ENCODE assay signal across 10 cellular contexts in the genomic region with DNA sequence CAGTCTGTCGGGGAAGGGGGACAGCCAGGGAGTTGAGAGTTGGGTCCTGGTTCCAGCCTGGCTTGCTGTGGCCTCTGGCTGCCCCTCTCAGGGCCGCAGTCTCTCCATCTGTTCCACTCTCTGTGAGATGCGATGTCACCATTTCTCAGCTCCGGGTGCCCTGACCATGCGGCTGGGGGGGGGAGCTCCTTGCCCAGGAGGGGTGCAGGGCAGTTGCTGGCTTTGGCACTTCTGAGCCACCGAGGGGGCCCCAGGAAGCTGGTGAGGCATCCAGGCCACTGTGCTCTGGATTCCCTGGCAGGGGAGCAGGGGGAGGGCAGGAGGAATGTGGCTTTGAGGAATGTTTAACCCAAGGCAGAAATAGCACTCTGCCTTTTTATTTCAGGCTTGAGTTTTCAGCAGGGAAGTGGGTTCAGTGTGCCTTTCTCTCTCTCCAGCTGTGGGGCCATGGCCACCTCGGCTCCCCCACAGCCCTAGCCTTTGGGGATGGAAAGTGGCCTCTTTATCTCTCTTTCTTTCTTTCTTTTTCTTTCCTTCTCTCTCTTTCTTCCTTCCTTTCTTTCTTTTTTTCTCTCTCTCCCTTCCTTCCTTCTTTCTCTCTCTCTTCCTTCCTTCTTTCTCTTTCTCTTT. TPM values are rescaled to one million over a fixed set of nuclear protein-coding genes. Genes with fewer than 3 reads are reported as not detected.
A peak's percentile ranks its signal among the peaks of the same experiment; 100 is the strongest.
DNase-seq lines count a peak whose midpoint lies in the region; ATAC-seq, FAIRE-seq and TF ChIP-seq lines count a peak whose summit lies in the region.
"Had no signal": no experiment of that assay in that cellular context is flagged by ENCODE, and none has a peak within 500 bp of the region (broad histone marks: within the 10 kb centered on the region; RNA-seq: fewer than 3 reads in every experiment).

No MANE protein-coding gene starts in this region.

- WGBS in esophagus squamous epithelium, 2 donors: 9 to 46% methylated on average over 1 to 2 of the region's 7 CpGs

- TF ChIP-seq POLR2A in esophagus squamous epithelium (IDR thresholded peaks at IDR 0.05): no peak

- H3K4me3 ChIP-seq in BLaER1 treated with 17β-estradiol and CSF1 and Interleukin-3, amounts not matched to agents 10 nM and 100 nM: no peak overlapping the region
- no peak overlapping the region for H3K4me3 ChIP-seq in esophagus squamous epithelium

- no peak for TF ChIP-seq CTCF in esophagus squamous epithelium (IDR thresholded peaks at IDR 0.05)

- H3K4me2 ChIP-seq in BLaER1 treated with 17β-estradiol and CSF1 and Interleukin-3, amounts not matched to agents 10 nM and 100 nM: peak overlapping the region; percentile 8 to 80 (median 62); a peak in 21 of 22 replicates

- peak overlapping the region in 9 of 11 experiments; percentile 3 to 64 (median 50); a peak in 15 of 22 replicates for H3K27ac ChIP-seq in BLaER1 treated with 17β-estradiol and CSF1 and Interleukin-3, amounts not matched to agents 10 nM and 100 nM
- peak overlapping the region; percentile 54 to 93 (median 80) for H3K27ac ChIP-seq in esophagus squamous epithelium

- DNase-seq in RCC 7860 (ENCODE audit: low spot score) (peak; percentile 85), esophagus squamous epithelium (lab: John Stamatoyannopoulos, UW) (no peak), non-pigmented ciliary epithelial cell (ENCODE audit: low read depth) (peak; percentile 28), UCSD-AML1 (lab: John Stamatoyannopoulos, UW; ENCODE audit: unreplicated experiment) (no peak), COLO668 (lab: John Stamatoyannopoulos, UW; ENCODE audit: unreplicated experiment) (no peak)
- DNase-seq in activated CD4-positive, alpha-beta T cell treated with anti-CD3 and anti-CD28 coated beads, Interleukin-2, amount 50 U/mL, for 48 hours: no peak
- DNase-seq: activated gamma-delta T cell; naive thymus-derived CD8-positive, alpha-beta T cell had no signal

- no peaks in the 10 kb centered on the region for H3K9me3 ChIP-seq in BLaER1 treated with 17β-estradiol and CSF1 and Interleukin-3, amounts not matched to agents 10 nM and 100 nM (replicated peaks in 1 of 11)
- no peaks in the 10 kb centered on the region for H3K9me3 ChIP-seq in esophagus squamous epithelium

- intact Hi-C loops in esophagus squamous epithelium (cut with DNase I): no loop called here

- ATAC-seq in GM18907 (IDR thresholded peaks at IDR 0.05; ENCODE audit: unreplicated experiment): no peak
- ATAC-seq: naive thymus-derived CD8-positive, alpha-beta T cell had no signal

- peak overlapping the region in 9 of 11 experiments; percentile 1 to 51 (median 44); a peak in 12 of 22 replicates for H3K9ac ChIP-seq in BLaER1 treated with 17β-estradiol and CSF1 and Interleukin-3, amounts not matched to agents 10 nM and 100 nM

- peaks cover 33 to 56% (median 50%) of the 10 kb centered on the region in 10 experiments for H3K4me1 ChIP-seq in BLaER1 treated with 17β-estradiol and CSF1 and Interleukin-3, amounts not matched to agents 10 nM and 100 nM
- peaks cover 29 to 70% (median 35%) of the 10 kb centered on the region in 3 donors for H3K4me1 ChIP-seq in esophagus squamous epithelium

- H3K27me3 ChIP-seq in BLaER1 treated with 17β-estradiol and CSF1 and Interleukin-3, amounts not matched to agents 10 nM and 100 nM: no peaks in the 10 kb centered on the region
- no peaks in the 10 kb centered on the region for H3K27me3 ChIP-seq in esophagus squamous epithelium

- peaks cover 0 to 95% (median 87%) of the 10 kb centered on the region in 11 experiments; a peak in 17 of 22 replicates for H4K20me1 ChIP-seq in BLaER1 treated with 17β-estradiol and CSF1 and Interleukin-3, amounts not matched to agents 10 nM and 100 nM

- peaks cover 0 to 17% (median 5%) of the 10 kb centered on the region in 11 experiments; a peak in 7 of 22 replicates for H3K36me3 ChIP-seq in BLaER1 treated with 17β-estradiol and CSF1 and Interleukin-3, amounts not matched to agents 10 nM and 100 nM
- no peaks in the 10 kb centered on the region for H3K36me3 ChIP-seq in esophagus squamous epithelium

- peak; percentile 95 for FAIRE-seq in RCC 7860 (lab: Jason Lieb, UNC)

RNA-seq across cellular contexts. Expression of gene NCS1, which starts 11.0 kb away (rescaled TPM):
- 10 to 100 TPM in 3 of 4 donors, 1 to 10 TPM in 1; 9.3 to 31.3 (median 15.2) TPM for total RNA-seq in esophagus squamous epithelium
- total RNA-seq: naive thymus-derived CD8-positive, alpha-beta T cell had no signal

Comparison
In these comparisons a context has a peak if more than half of its experiments do, and no peak if none do; other contexts are left out.
1. DNase-seq: peak in RCC 7860 (single experiment) and non-pigmented ciliary epithelial cell (single experiment); none in esophagus squamous epithelium (single experiment), activated CD4-positive, alpha-beta T cell treated with anti-CD3 and anti-CD28 coated beads, Interleukin-2, amount 50 U/mL, for 48 hours (0 of 2), UCSD-AML1 (single experiment) and COLO668 (single experiment).